ENCODE assay signal across 19 cellular contexts in the genomic region with DNA sequence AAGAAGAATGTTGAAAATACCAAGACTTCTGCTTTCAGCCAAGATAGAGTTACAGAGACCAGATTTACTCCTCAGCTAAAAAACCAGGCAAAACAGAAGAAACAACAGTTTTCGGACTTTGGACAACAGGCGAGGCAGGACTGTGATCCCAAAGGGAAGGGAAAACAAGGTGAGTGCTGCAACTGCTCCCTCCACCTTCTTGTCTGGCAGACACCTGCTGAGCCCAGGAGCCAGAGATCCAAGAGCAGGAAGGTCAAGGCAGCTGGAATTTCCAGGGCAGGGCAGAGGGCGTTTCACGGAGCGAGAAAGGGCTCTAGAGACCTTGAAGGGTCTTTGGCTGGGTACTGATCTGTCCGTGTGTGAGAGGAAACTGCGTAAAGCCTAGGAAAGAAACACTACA. TPM values are rescaled to one million over a fixed set of nuclear protein-coding genes. Genes with fewer than 3 reads are reported as not detected.
"Had no signal": no experiment of that assay in that cellular context is flagged by ENCODE, and none has a peak within 500 bp of the region (broad histone marks: within the 10 kb centered on the region; RNA-seq: fewer than 3 reads in every experiment).

No MANE protein-coding gene starts in this region.

- ATAC-seq: activated T-cell treated with anti-CD3 and anti-CD28 coated beads, Interleukin-2, amount 50 U/mL, for 4 hours; body of pancreas; lower lobe of right lung; sciatic nerve; stimulated activated naive B cell treated with anti-CD40 and anti-IgM and Interleukin-4, amounts not matched to agents 10 μg/mL and 1 μg/mL and 100 μg/mL, for 72 hours; T-cell; upper lobe of right lung had no signal

- H3K4me3 ChIP-seq: body of pancreas, lower lobe of right lung, ovary, thoracic aorta, upper lobe of right lung had no signal

- H3K4me1 Mint-ChIP-seq: activated CD4-positive, alpha-beta T cell treated with anti-CD3 and anti-CD28 coated beads, Interleukin-2, amount 10 ng/mL, durations not matched to agents 7 days and 5 days; mesothelial cell of epicardium; neural crest cell; stimulated activated naive B cell treated with anti-CD40 and anti-IgM and Interleukin-4, amounts not matched to agents 10 μg/mL and 1 μg/mL and 100 μg/mL, for 72 hours; T-cell had no signal

- H3K27ac Mint-ChIP-seq: activated CD4-positive, alpha-beta T cell treated with anti-CD3 and anti-CD28 coated beads, Interleukin-2, amount 10 ng/mL, durations not matched to agents 7 days and 5 days; activated naive CD4-positive, alpha-beta T cell treated with anti-CD3 and anti-CD28 coated beads for 36 hours; mesothelial cell of epicardium; stimulated activated naive B cell treated with anti-CD40 and anti-IgM and Interleukin-4, amounts not matched to agents 10 μg/mL and 1 μg/mL and 100 μg/mL, for 72 hours; T-cell had no signal

- H3K9me3 ChIP-seq: body of pancreas, upper lobe of right lung had no signal

- H3K4me3 Mint-ChIP-seq: activated CD4-positive, alpha-beta T cell treated with anti-CD3 and anti-CD28 coated beads, Interleukin-2, amount 10 ng/mL, durations not matched to agents 7 days and 5 days; activated naive CD4-positive, alpha-beta T cell treated with anti-CD3 and anti-CD28 coated beads for 36 hours; activated T-cell treated with anti-CD3 and anti-CD28 coated beads, Interleukin-2, amount 50 U/mL, for 4 hours; mesothelial cell of epicardium; neural crest cell; stimulated activated naive B cell treated with anti-CD40 and anti-IgM and Interleukin-4, amounts not matched to agents 10 μg/mL and 1 μg/mL and 100 μg/mL, for 72 hours; T-cell had no signal

- H3K27me3 ChIP-seq: body of pancreas, ovary, upper lobe of right lung had no signal

- H3K4me1 ChIP-seq: body of pancreas, lower lobe of right lung, upper lobe of right lung had no signal

- H3K36me3 ChIP-seq: ovary had no signal

- H3K27ac ChIP-seq: body of pancreas, lower lobe of right lung, ovary, thoracic aorta, upper lobe of right lung had no signal

- DNase-seq: activated CD4-positive, alpha-beta T cell treated with anti-CD3 and anti-CD28 coated beads, Interleukin-2, amount 10 ng/mL, durations not matched to agents 7 days and 5 days; activated CD4-positive, CD25-positive, alpha-beta regulatory T cell; activated CD8-positive, alpha-beta memory T cell treated with anti-CD3 and anti-CD28 coated beads, Interleukin-2, amount 50 U/mL, for 4 hours; activated naive CD4-positive, alpha-beta T cell treated with anti-CD3 and anti-CD28 coated beads for 36 hours; activated T-cell treated with anti-CD3 and anti-CD28 coated beads, Interleukin-2, amount 50 U/mL, for 4 hours; body of pancreas; foreskin melanocyte; glutamatergic neuron; lower lobe of right lung; ovary; stimulated activated naive B cell treated with anti-CD40 and anti-IgM and Interleukin-4, amounts not matched to agents 10 μg/mL and 1 μg/mL and 100 μg/mL, for 72 hours; T-cell; upper lobe of right lung had no signal

- H3K27me3 Mint-ChIP-seq: activated CD4-positive, alpha-beta T cell treated with anti-CD3 and anti-CD28 coated beads, Interleukin-2, amount 10 ng/mL, durations not matched to agents 7 days and 5 days; stimulated activated naive B cell treated with anti-CD40 and anti-IgM and Interleukin-4, amounts not matched to agents 10 μg/mL and 1 μg/mL and 100 μg/mL, for 72 hours; T-cell had no signal

RNA-seq across cellular contexts. Expression of a gene that starts 32.9 kb away (rescaled TPM):
- total RNA-seq: activated naive CD4-positive, alpha-beta T cell treated with anti-CD3 and anti-CD28 coated beads for 36 hours; activated T-cell treated with anti-CD3 and anti-CD28 coated beads, Interleukin-2, amount 50 U/mL, for 4 hours; body of pancreas; cardiac septum; epithelial cell of proximal tubule had no signal
